2 cellular contexts compared by ENCODE assay signal in genomic region chr5:140557965-140558364, GRCh38.
TF ChIP-seq lines count a peak whose summit lies in the region.

No MANE protein-coding gene starts in this region.

TF ChIP-seq in SK-N-SH, 30 proteins besides CTCF, POLR2A, EP300 and RAD21:
- TF ChIP-seq GABPA (IDR thresholded peaks at IDR 0.05; ENCODE audit: low read depth) (no peak), TCF12 (IDR thresholded peaks at IDR 0.05) (no peak), FOSL2 (IDR thresholded peaks at IDR 0.05; ENCODE audit: borderline replicate concordance, low read depth) (no peak), RFX5 (IDR thresholded peaks at IDR 0.05; ENCODE audit: low read length) (no peak), MXI1 (IDR thresholded peaks at IDR 0.05; ENCODE audit: low read depth, low read length) (no peak), FOXJ3 (CRISPR knock-in tag; IDR thresholded peaks at IDR 0.05) (no peak), ZBTB33 (IDR thresholded peaks at IDR 0.05; ENCODE audit: borderline replicate concordance, low read depth) (no peak), NFIC (IDR thresholded peaks at IDR 0.05; ENCODE audit: borderline replicate concordance) (no peak), YY1 (IDR thresholded peaks at IDR 0.05; ENCODE audit: low read depth) (no peak), IRF3 (IDR thresholded peaks at IDR 0.05; ENCODE audit: low read depth, low read length) (no peak), JUND (IDR thresholded peaks at IDR 0.05) (no peak)

TF ChIP-seq in SK-N-SH treated with all-trans-retinoic acid at 6 μM for 48 hours, 23 proteins besides CTCF, POLR2A, EP300 and RAD21:
- no peak for TF ChIP-seq ISL1 (CRISPR knock-in tag; IDR thresholded peaks at IDR 0.05)
- TF ChIP-seq RARB (CRISPR knock-in tag; IDR thresholded peaks at IDR 0.05), result no peak
- TF ChIP-seq ESRRG (CRISPR knock-in tag; IDR thresholded peaks at IDR 0.05), result no peak
- no peak for TF ChIP-seq OSR1 (CRISPR knock-in tag; IDR thresholded peaks at IDR 0.05)
- no peak for TF ChIP-seq PPARA (CRISPR knock-in tag; IDR thresholded peaks at IDR 0.05; ENCODE audit: borderline replicate concordance)
- TF ChIP-seq ZNF70 (CRISPR knock-in tag; IDR thresholded peaks at IDR 0.05), result no peak
- no peak for TF ChIP-seq ZFP3 (CRISPR knock-in tag; IDR thresholded peaks at IDR 0.05)
